In genomic region chr1:78003882-78004718, GRCh38 we compare ENCODE assay signal across 8 cellular contexts.
A peak's percentile ranks its signal among the peaks of the same experiment; 100 is the strongest.
DNase-seq lines count a peak whose midpoint lies in the region; ATAC-seq, FAIRE-seq and TF ChIP-seq lines count a peak whose summit lies in the region.

No MANE protein-coding gene starts in this region.

- peak overlapping the region; percentile 31 for H2AFZ ChIP-seq in ACC112 (ENCODE audit: low read length, unreplicated experiment)

- peak; percentile 89 for TF ChIP-seq POLR2A in GM18526 (IDR thresholded peaks at IDR 0.05; ENCODE audit: extremely low read depth, insufficient read length)

- peak overlapping the region; percentile 94 to 99 (median 98) for H3K9ac ChIP-seq in subcutaneous abdominal adipose tissue (ENCODE audit: low read length in 5 of 5)

- H3K4me3 ChIP-seq in ACC112 (ENCODE audit: low read depth, low read length) (peak overlapping the region; percentile 96), subcutaneous abdominal adipose tissue (ENCODE audit: low read depth in 1 of 5, low read length in 5 of 5) (peak overlapping the region; percentile 79 to 93 (median 85))

- peaks cover 18% of the 10 kb centered on the region for H3K4me1 ChIP-seq in ACC112 (ENCODE audit: control insufficient read depth, insufficient read depth, low read length, unreplicated experiment)
- H3K4me1 ChIP-seq in subcutaneous abdominal adipose tissue (ENCODE audit: control insufficient read depth in 5 of 5, insufficient read depth in 5 of 5, low read length in 5 of 5) = peaks cover 4 to 28% (median 25%) of the 10 kb centered on the region in 5 donors

- peaks cover 52% of the 10 kb centered on the region for H3K79me2 ChIP-seq in ACC112 (ENCODE audit: control insufficient read depth, insufficient read depth, low read length, unreplicated experiment)

- no peaks in the 10 kb centered on the region for H3K9me3 ChIP-seq in subcutaneous abdominal adipose tissue (ENCODE audit: control insufficient read depth in 5 of 5, low read length in 5 of 5)

- peak overlapping the region; percentile 94 for H3K27ac ChIP-seq in ACC112 (ENCODE audit: low read depth, low read length)
- peak overlapping the region; percentile 99 for H3K27ac ChIP-seq in subcutaneous abdominal adipose tissue (ENCODE audit: low read depth, low read length)

- ATAC-seq in HG02981 (IDR thresholded peaks at IDR 0.05; ENCODE audit: unreplicated experiment) = peak; percentile 36

- DNase-seq in NCI-H524 (lab: John Stamatoyannopoulos, UW) (peak; percentile 8 to 69), midbrain (lab: John Stamatoyannopoulos, UW) (peak; percentile 55)
- peak; percentile 6 to 8 for DNase-seq in activated CD4-positive, alpha-beta T cell treated with anti-CD3 and anti-CD28 coated beads, Interleukin-2, amount 50 U/mL, for 4 hours

- H3K27me3 ChIP-seq in ACC112 (ENCODE audit: insufficient read depth, low read length) (no peaks in the 10 kb centered on the region), subcutaneous abdominal adipose tissue (ENCODE audit: control insufficient read depth in 5 of 5, insufficient read depth in 4 of 5, low read length in 5 of 5) (no peaks in the 10 kb centered on the region)

- H3K36me3 ChIP-seq in ACC112 (ENCODE audit: insufficient read depth, low read length) = peaks cover 6% of the 10 kb centered on the region; the same call in 1 of the 2 replicates
- no peaks in the 10 kb centered on the region for H3K36me3 ChIP-seq in subcutaneous abdominal adipose tissue (ENCODE audit: control insufficient read depth in 5 of 5, insufficient read depth in 5 of 5, low read length in 5 of 5)

- peak; percentile 87 for FAIRE-seq in endometrium (lab: Jason Lieb, UNC)

Comparison
In these comparisons a context has a peak if more than half of its experiments do, and no peak if none do; other contexts are left out.
1. Peak in every context shown above with its lines: DNase-seq, ATAC-seq, H3K4me3 ChIP-seq and H3K27ac ChIP-seq.